In genomic region chr4:182297659-182298058, GRCh38 we compare ENCODE assay signal across 16 cellular contexts. TPM values are rescaled to one million over a fixed set of nuclear protein-coding genes. Genes with fewer than 3 reads are reported as not detected.
DNase-seq lines count a peak whose midpoint lies in the region; ATAC-seq and TF ChIP-seq lines count a peak whose summit lies in the region.
"Had no signal": no experiment of that assay in that cellular context is flagged by ENCODE, and none has a peak within 500 bp of the region (broad histone marks: within the 10 kb centered on the region; RNA-seq: fewer than 3 reads in every experiment).

No MANE protein-coding gene starts in this region.

- H3K27ac ChIP-seq in foreskin keratinocyte = no peak overlapping the region
- no peak overlapping the region for H3K27ac ChIP-seq in tibial artery
- H3K27ac ChIP-seq: sigmoid colon, tibial nerve had no signal

- peak; percentile 77 for ATAC-seq in foreskin keratinocyte
- ATAC-seq: mucosa of descending colon had no signal

- DNase-seq in ACHN = peak; percentile 65
- peak; percentile 33 for DNase-seq in HPDE6-E6E7 (ENCODE audit: extremely low spot score)
- peak; percentile 38 for DNase-seq in SKM-1 treated with dmso at 0.1 percent for 144 hours (lab: John Stamatoyannopoulos, UW; ENCODE audit: unreplicated experiment)
- peak in 1 of 2 donors; percentile 38 for DNase-seq in foreskin keratinocyte
- DNase-seq in cardiac septum (ENCODE audit: low spot score) = no peak
- no peak for DNase-seq in NCI-H1930 (lab: John Stamatoyannopoulos, UW)
- DNase-seq in NOMO-1 treated with DMSO at 0.1 percent for 48 hours (lab: John Stamatoyannopoulos, UW; ENCODE audit: unreplicated experiment) = no peak
- DNase-seq in tibial artery = no peak
- DNase-seq: activated naive CD4-positive, alpha-beta T cell; endodermal cell; kidney; mucosa of descending colon; NCI-H1417; sigmoid colon; stimulated activated CD4-positive, alpha-beta T cell treated with anti-CD3 and anti-CD28 coated beads, Interleukin-4, amount 100 ng/mL, for 4 hours had no signal

- H3K9me3 ChIP-seq in tibial artery = no peaks in the 10 kb centered on the region
- H3K9me3 ChIP-seq: mucosa of descending colon, sigmoid colon, tibial nerve had no signal

- H3K27me3 ChIP-seq in foreskin keratinocyte = no peaks in the 10 kb centered on the region
- no peaks in the 10 kb centered on the region for H3K27me3 ChIP-seq in tibial artery
- H3K27me3 ChIP-seq: sigmoid colon, tibial nerve had no signal

- in situ Hi-C loops in ACHN (cut with HindIII; ENCODE audit: low pct_ligation_motif_present, low pct_unique_long_range_greater_than_20kb, low sequenced_read_pairs) = no loop called here

- H3K36me3 ChIP-seq in tibial artery = no peaks in the 10 kb centered on the region
- H3K36me3 ChIP-seq: sigmoid colon, tibial nerve had no signal

- no peaks in the 10 kb centered on the region for H3K4me1 ChIP-seq in foreskin keratinocyte
- H3K4me1 ChIP-seq in tibial artery = no peaks in the 10 kb centered on the region
- H3K4me1 ChIP-seq: sigmoid colon, tibial nerve had no signal

- intact Hi-C loops in cardiac septum (cut with DNase I) = no loop called here
- intact Hi-C loops in tibial artery (cut with DNase I; ENCODE audit: low total_unique reads) = no loop called here

- H3K4me3 ChIP-seq in tibial artery = no peak overlapping the region
- H3K4me3 ChIP-seq: mucosa of descending colon, sigmoid colon, tibial nerve had no signal

- TF ChIP-seq CTCF in foreskin keratinocyte (conservative IDR thresholded peaks at IDR 0.05) = no peak
- TF ChIP-seq CTCF in tibial artery (IDR thresholded peaks at IDR 0.05) = no peak

RNA-seq across cellular contexts. Expression of gene TENM3, which starts 54.5 kb away (rescaled TPM):
- total RNA-seq in foreskin keratinocyte (24.5 and 30.1 TPM in 2 replicates), cardiac septum (3.9 TPM)
- 2.4 and 2.7 TPM in 2 replicates for polyA plus RNA-seq in foreskin keratinocyte

Comparison
In these comparisons a context has a peak if more than half of its experiments do, and no peak if none do; other contexts are left out.
1. DNase-seq: peak in ACHN (single experiment), HPDE6-E6E7 (single experiment) and SKM-1 treated with dmso at 0.1 percent for 144 hours (single experiment); none in cardiac septum (single experiment), NCI-H1930 (0 of 2), NOMO-1 treated with DMSO at 0.1 percent for 48 hours (single experiment) and tibial artery (0 of 2).